In genomic region chr20:20174089-20174835, GRCh38 we compare ENCODE assay signal across 28 cellular contexts.
DNase-seq lines count a peak whose midpoint lies in the region; ATAC-seq, FAIRE-seq and TF ChIP-seq lines count a peak whose summit lies in the region.
"Had no signal": no experiment of that assay in that cellular context is flagged by ENCODE, and none has a peak within 500 bp of the region (broad histone marks: within the 10 kb centered on the region; RNA-seq: fewer than 3 reads in every experiment).

No MANE protein-coding gene starts in this region.

- H2AK5ac ChIP-seq in H9 (ENCODE audit: insufficient read length, low read length): no peak overlapping the region

- H3K9ac ChIP-seq in H9 (ENCODE audit: extremely low read depth, insufficient read length, low read length) (no peak overlapping the region), OCI-LY3 (ENCODE audit: low read length) (no peak overlapping the region)

- peak; percentile 33 for DNase-seq in NCI-H748 (lab: John Stamatoyannopoulos, UW; ENCODE audit: unreplicated experiment)
- DNase-seq in NCI-H748 treated with DMSO at 0.1 percent for 48 hours (lab: John Stamatoyannopoulos, UW): no peak
- DNase-seq in H9: no peak
- DNase-seq in left kidney (ENCODE audit: low read depth, low spot score): peak; percentile 6
- DNase-seq in GM12892 (ENCODE audit: insufficient read length): no peak
- DNase-seq in C1 segment of cervical spinal cord (lab: John Stamatoyannopoulos, UW): no peak
- DNase-seq: activated CD8-positive, alpha-beta memory T cell treated with anti-CD3 and anti-CD28 coated beads, Interleukin-2, amount 50 U/mL, for 48 hours; activated CD8-positive, alpha-beta T cell treated with anti-CD3 and anti-CD28 coated beads for 36 hours; activated naive CD4-positive, alpha-beta T cell treated with anti-CD3 and anti-CD28 coated beads for 36 hours; effector CD8-positive, alpha-beta T cell; KBM-7; MM.1S; NCI-H1694; NCI-H2171 treated with DMSO at 0.1 percent for 48 hours; NCI-H510A; NK-92 treated with Interleukin-12 subunit alpha and Interleukin-12 subunit beta, amount 100 ng/mL, for 24 hours; SHP77; stimulated activated CD4-positive, alpha-beta T cell treated with anti-CD3 and anti-CD28 coated beads, Interleukin-4, amount 100 ng/mL, for 4 hours; T-helper 2 cell; tibial artery had no signal

- H3K27ac Mint-ChIP-seq in H9: no peak overlapping the region
- H3K27ac Mint-ChIP-seq: activated CD8-positive, alpha-beta T cell treated with anti-CD3 and anti-CD28 coated beads for 36 hours; activated naive CD4-positive, alpha-beta T cell treated with anti-CD3 and anti-CD28 coated beads for 36 hours; mesothelial cell of epicardium had no signal

- H2BK20ac ChIP-seq in H9 (ENCODE audit: low read depth, low read length, poor library complexity, severe bottlenecking): no peak overlapping the region

- no peaks in the 10 kb centered on the region for H3K36me3 ChIP-seq in OCI-LY3 (replicated peaks; ENCODE audit: low read depth, low read length)
- H3K36me3 ChIP-seq: neutrophil, tibial artery had no signal

- H4K5ac ChIP-seq in H9 (ENCODE audit: insufficient read length, low read depth, low read length): no peak overlapping the region

- H3K14ac ChIP-seq in H9 (ENCODE audit: insufficient read depth, low read length): no peak overlapping the region

- H3K27me3 Mint-ChIP-seq in H9 (ENCODE audit: low read depth): peaks cover 3% of the 10 kb centered on the region; the same call in 1 of the 2 replicates

- no peak overlapping the region for H4K8ac ChIP-seq in H9 (replicated peaks; ENCODE audit: insufficient read length, low read depth, low read length)

- no peaks in the 10 kb centered on the region for H3K9me3 ChIP-seq in H9 (ENCODE audit: control insufficient read depth, low read depth, low read length)
- peaks cover 3% of the 10 kb centered on the region; the same call in 1 of the 2 replicates for H3K9me3 ChIP-seq in OCI-LY3 (ENCODE audit: insufficient read depth, low read length)
- H3K9me3 ChIP-seq: neutrophil had no signal

- FAIRE-seq in GM12892 (lab: Jason Lieb, UNC): no peak
- FAIRE-seq: A204.1, HTR-8/SVneo, islet of Langerhans had no signal

- no peak overlapping the region for H2BK15ac ChIP-seq in H9 (ENCODE audit: low read depth, low read length)

- H3K36me3 Mint-ChIP-seq in H9 (ENCODE audit: insufficient read depth in 1 of 3, low read depth in 3 of 3): peaks cover 0 to 5% (median 3%) of the 10 kb centered on the region in 3 experiments; a peak in 4 of 7 replicates
- H3K36me3 Mint-ChIP-seq: mesothelial cell of epicardium had no signal

- no peak for ATAC-seq in GM21526 (IDR thresholded peaks at IDR 0.05; ENCODE audit: low FRiP score, unreplicated experiment)
- ATAC-seq: activated CD8-positive, alpha-beta T cell treated with anti-CD3 and anti-CD28 coated beads for 36 hours had no signal

- no peaks in the 10 kb centered on the region for H3K27me3 ChIP-seq in H9 (ENCODE audit: insufficient read depth, low read length)
- H3K27me3 ChIP-seq in OCI-LY3 (ENCODE audit: low read depth, low read length): peaks cover 36% of the 10 kb centered on the region
- H3K27me3 ChIP-seq: tibial artery had no signal

- no peak overlapping the region for H3K18ac ChIP-seq in H9 (ENCODE audit: insufficient read length, low read depth, low read length)

- no peaks in the 10 kb centered on the region for H3K4me1 ChIP-seq in H9 (ENCODE audit: insufficient read depth, low read length)
- no peaks in the 10 kb centered on the region for H3K4me1 ChIP-seq in OCI-LY3 (ENCODE audit: low read length)
- H3K4me1 ChIP-seq: tibial artery had no signal

- no peak overlapping the region for H3T11ph ChIP-seq in H9 (ENCODE audit: low read length)

- H2BK5ac ChIP-seq in H9 (ENCODE audit: insufficient read length, low read length): no peak overlapping the region

- no peak overlapping the region for H3K4ac ChIP-seq in H9 (ENCODE audit: low read depth, low read length)

- no peak overlapping the region for H3K4me3 Mint-ChIP-seq in H9
- H3K4me3 Mint-ChIP-seq: activated CD8-positive, alpha-beta T cell treated with anti-CD3 and anti-CD28 coated beads for 36 hours; activated naive CD4-positive, alpha-beta T cell treated with anti-CD3 and anti-CD28 coated beads for 36 hours; mesothelial cell of epicardium had no signal

- H3K79me1 ChIP-seq in H9 (ENCODE audit: insufficient read depth, low read depth, low read length, poor library complexity, severe bottlenecking): no peaks in the 10 kb centered on the region

- TF ChIP-seq CTCF in H9 (conservative IDR thresholded peaks at IDR 0.05) (peak; percentile 45), OCI-LY3 (IDR thresholded peaks at IDR 0.05; ENCODE audit: low read depth, low read length) (0 out of 2 replicates have a peak, but pooled peaks have one; percentile 20)

- H3K23ac ChIP-seq in H9 (ENCODE audit: insufficient read length, low read depth, low read length): no peak overlapping the region

- no peaks in the 10 kb centered on the region for H3K4me1 Mint-ChIP-seq in H9
- H3K4me1 Mint-ChIP-seq: mesothelial cell of epicardium had no signal

- H3K4me3 ChIP-seq in OCI-LY3 (ENCODE audit: low read length): no peak overlapping the region
- H3K4me3 ChIP-seq: coronary artery, tibial artery had no signal

- peaks cover 6 to 10% of the 10 kb centered on the region in 2 experiments; a peak in 4 of 5 replicates for H3K9me3 Mint-ChIP-seq in H9

- WGBS in H9 (ENCODE audit: extremely low coverage, insufficient read length, low lambda C conversion rate): no CpG with 5 or more reads among the region's 10 CpGs

- H2AFZ ChIP-seq in H9 (ENCODE audit: low read length): no peak overlapping the region
- H2AFZ ChIP-seq in OCI-LY3 (ENCODE audit: low read depth, low read length): no peak overlapping the region

- H4K20me1 ChIP-seq in H9 (ENCODE audit: control insufficient read depth, insufficient read depth, insufficient read length) (no peaks in the 10 kb centered on the region), OCI-LY3 (ENCODE audit: insufficient read depth, low read length) (no peaks in the 10 kb centered on the region)

- H3K27ac ChIP-seq in H9 (ENCODE audit: insufficient read length, low read depth, low read length): no peak overlapping the region
- no peak overlapping the region for H3K27ac ChIP-seq in OCI-LY3 (ENCODE audit: low read length)
- H3K27ac ChIP-seq: coronary artery, neutrophil, tibial artery had no signal

- H3K79me2 ChIP-seq in H9 (ENCODE audit: insufficient read depth, low read length): no peaks in the 10 kb centered on the region
- H3K79me2 ChIP-seq in OCI-LY3 (ENCODE audit: low read length): no peaks in the 10 kb centered on the region

- H2BK120ac ChIP-seq in H9 (ENCODE audit: low read depth, low read length, poor library complexity, severe bottlenecking): no peak overlapping the region

- no peak for TF ChIP-seq POLR2A in GM12892 (IDR thresholded peaks at IDR 0.05; ENCODE audit: low read depth, low read length)

- no peak overlapping the region for H3K56ac ChIP-seq in H9 (ENCODE audit: insufficient read length, low read depth, low read length)

- no peak overlapping the region for H3K4me2 ChIP-seq in H9 (ENCODE audit: insufficient read depth, insufficient read length, low read length)
- H3K4me2 ChIP-seq in OCI-LY3 (ENCODE audit: low read length): no peak overlapping the region

- H3K23me2 ChIP-seq in H9 (ENCODE audit: insufficient read length, low read depth, low read length, poor library complexity, severe bottlenecking): no peaks in the 10 kb centered on the region

- H2BK12ac ChIP-seq in H9 (ENCODE audit: insufficient read length, low read depth, low read length): no peak overlapping the region

- H4K91ac ChIP-seq in H9 (ENCODE audit: insufficient read length, low read depth, low read length): no peak overlapping the region

Comparison
In these comparisons a context has a peak if more than half of its experiments do, and no peak if none do; other contexts are left out.
1. DNase-seq: peak in NCI-H748 (single experiment) and left kidney (single experiment); none in NCI-H748 treated with DMSO at 0.1 percent for 48 hours (single experiment), H9 (single experiment), GM12892 (single experiment) and C1 segment of cervical spinal cord (0 of 14).